Comparison of ENCODE assay signal across 14 cellular contexts in the genomic region with DNA sequence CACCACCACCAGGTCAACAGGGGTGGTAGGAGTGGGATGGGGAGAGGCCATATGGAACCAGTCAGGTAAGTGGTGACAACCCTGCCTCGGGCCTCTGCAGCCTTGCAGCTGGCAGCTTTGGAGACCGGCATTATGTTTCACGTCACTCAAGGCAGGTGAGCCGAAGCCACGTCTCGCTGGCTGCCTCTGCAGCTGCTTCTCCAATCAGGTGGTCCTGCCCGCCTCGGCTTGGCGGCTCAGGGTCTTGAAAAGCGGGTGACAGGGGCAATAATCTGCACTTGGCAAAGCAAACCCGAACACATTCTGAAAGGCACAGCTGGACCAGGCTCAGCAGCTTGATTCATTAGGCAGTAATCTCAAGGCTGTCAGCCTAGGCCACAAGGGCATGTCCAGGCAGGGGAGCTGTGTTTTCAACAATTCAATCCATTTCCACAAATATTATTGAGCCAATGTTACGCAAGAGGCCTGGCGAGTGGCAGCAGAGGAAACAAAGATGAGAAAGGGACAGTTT.
DNase-seq lines count a peak whose midpoint lies in the region; ATAC-seq and TF ChIP-seq lines count a peak whose summit lies in the region.
"Had no signal": no experiment of that assay in that cellular context is flagged by ENCODE, and none has a peak within 500 bp of the region (broad histone marks: within the 10 kb centered on the region; RNA-seq: fewer than 3 reads in every experiment).

No MANE protein-coding gene starts in this region.

- H2AFZ ChIP-seq in neural progenitor cell (replicated peaks), result no peak overlapping the region

- peaks cover 7% of the 10 kb centered on the region for H3K4me1 ChIP-seq in neural progenitor cell
- no peaks in the 10 kb centered on the region for H3K4me1 ChIP-seq in Peyer's patch

- no peak overlapping the region for H3K4me3 Mint-ChIP-seq in neural progenitor cell
- H3K4me3 Mint-ChIP-seq in endothelial cell (ENCODE audit: unreplicated experiment), result no peak overlapping the region
- H3K4me3 Mint-ChIP-seq: activated naive CD8-positive, alpha-beta T cell had no signal

- H3K27ac ChIP-seq in epithelial cell of prostate (peak overlapping the region; percentile 54), neural progenitor cell (no peak overlapping the region), Peyer's patch (no peak overlapping the region)
- H3K27ac ChIP-seq: C4-2B had no signal

- no peaks in the 10 kb centered on the region for H3K36me3 Mint-ChIP-seq in neural progenitor cell
- H3K36me3 Mint-ChIP-seq in endothelial cell (ENCODE audit: low read depth, unreplicated experiment), result no peaks in the 10 kb centered on the region
- H3K36me3 Mint-ChIP-seq: activated naive CD8-positive, alpha-beta T cell had no signal

- ATAC-seq in HG03097 (IDR thresholded peaks at IDR 0.05; ENCODE audit: low FRiP score, unreplicated experiment), result no peak

- H3K27me3 ChIP-seq in MG63 (no peaks in the 10 kb centered on the region), neural progenitor cell (no peaks in the 10 kb centered on the region), Peyer's patch (no peaks in the 10 kb centered on the region)

- no peak for TF ChIP-seq POLR2A in Peyer's patch (IDR thresholded peaks at IDR 0.05)

- H3K27ac Mint-ChIP-seq in neural progenitor cell, result peak overlapping the region; percentile 65
- no peak overlapping the region for H3K27ac Mint-ChIP-seq in endothelial cell (ENCODE audit: unreplicated experiment)
- H3K27ac Mint-ChIP-seq: activated naive CD8-positive, alpha-beta T cell had no signal

- H3K9me3 ChIP-seq in MG63 (no peaks in the 10 kb centered on the region), neural progenitor cell (ENCODE audit: low read depth) (no peaks in the 10 kb centered on the region), Peyer's patch (no peaks in the 10 kb centered on the region)

- TF ChIP-seq CTCF in neural progenitor cell (IDR thresholded peaks at IDR 0.05) (no peak), endothelial cell (IDR thresholded peaks at IDR 0.05; ENCODE audit: unreplicated experiment) (no peak), Peyer's patch (IDR thresholded peaks at IDR 0.05) (no peak)

- H3F3A ChIP-seq in neural progenitor cell (ENCODE audit: low read depth), result no peaks in the 10 kb centered on the region

- DNase-seq in MG63, result peak; percentile 83
- peak; percentile 51 for DNase-seq in NCI-H524 treated with DMSO at 0.1 percent for 48 hours (lab: John Stamatoyannopoulos, UW)
- DNase-seq in epithelial cell of prostate (ENCODE audit: low read depth, low spot score), result peak; percentile 72
- no peak for DNase-seq in neural progenitor cell (ENCODE audit: low spot score)
- no peak for DNase-seq in NCI-H1436 (lab: John Stamatoyannopoulos, UW)
- DNase-seq in endothelial cell (ENCODE audit: low spot score), result no peak
- no peak for DNase-seq in Peyer's patch
- DNase-seq: KBM-7; NCI-H2081 treated with DMSO at 0.1 percent for 48 hours; OCI-M1; stimulated activated naive CD4-positive, alpha-beta T cell treated with Interleukin-2 at 50 U/mL for 16 hours had no signal

- H3K4me2 ChIP-seq in neural progenitor cell, result no peak overlapping the region

- H3K9me3 Mint-ChIP-seq in neural progenitor cell (peaks cover 9% of the 10 kb centered on the region), endothelial cell (ENCODE audit: unreplicated experiment) (no peaks in the 10 kb centered on the region)

- H3K4me3 ChIP-seq in MG63, result no peak overlapping the region
- H3K4me3 ChIP-seq in neural progenitor cell, result no peak overlapping the region
- H3K4me3 ChIP-seq in Peyer's patch, result no peak overlapping the region

- H4K20me1 ChIP-seq in neural progenitor cell (ENCODE audit: low read depth), result no peaks in the 10 kb centered on the region

- H3K79me2 ChIP-seq in neural progenitor cell (ENCODE audit: low read depth), result no peaks in the 10 kb centered on the region

- H3K9ac ChIP-seq in neural progenitor cell, result no peak overlapping the region

- H3K27me3 Mint-ChIP-seq in neural progenitor cell (ENCODE audit: insufficient read depth, low read depth), result peaks cover 7% of the 10 kb centered on the region
- peaks cover 2% of the 10 kb centered on the region for H3K27me3 Mint-ChIP-seq in endothelial cell (ENCODE audit: unreplicated experiment)

- peaks cover 42% of the 10 kb centered on the region for H3K4me1 Mint-ChIP-seq in neural progenitor cell
- H3K4me1 Mint-ChIP-seq in endothelial cell (ENCODE audit: unreplicated experiment), result no peaks in the 10 kb centered on the region

- H3K36me3 ChIP-seq in MG63 (no peaks in the 10 kb centered on the region), neural progenitor cell (no peaks in the 10 kb centered on the region), Peyer's patch (no peaks in the 10 kb centered on the region)

Comparison
In these comparisons a context has a peak if more than half of its experiments do, and no peak if none do; other contexts are left out.
1. DNase-seq: peak in MG63 (single experiment), NCI-H524 treated with DMSO at 0.1 percent for 48 hours (single experiment) and epithelial cell of prostate (single experiment); none in neural progenitor cell (single experiment), NCI-H1436 (single experiment), endothelial cell (single experiment) and Peyer's patch (0 of 3).